ENCODE assay signal across 7 cellular contexts in genomic region chr2:198371902-198372611, GRCh38.
A peak's percentile ranks its signal among the peaks of the same experiment; 100 is the strongest.
DNase-seq lines count a peak whose midpoint lies in the region; ATAC-seq and TF ChIP-seq lines count a peak whose summit lies in the region.

No MANE protein-coding gene starts in this region.

- no peaks in the 10 kb centered on the region for H3K4me1 Mint-ChIP-seq in progenitor cell of endocrine pancreas (ENCODE audit: low read depth)
- H3K4me1 Mint-ChIP-seq in activated T-cell treated with anti-CD3 and anti-CD28 coated beads, Interleukin-2, amount 50 U/mL, for 24 hours (ENCODE audit: low read depth) = peaks cover 9% of the 10 kb centered on the region

- H3K4me3 Mint-ChIP-seq in progenitor cell of endocrine pancreas (ENCODE audit: low read depth) = no peak overlapping the region
- H3K4me3 Mint-ChIP-seq in activated T-cell treated with anti-CD3 and anti-CD28 coated beads, Interleukin-2, amount 50 U/mL, for 24 hours = no peak overlapping the region

- DNase-seq in NCI-H460 (ENCODE audit: extremely low read depth, low read depth) (peak; percentile 13), hepatic stellate cell (ENCODE audit: low spot score) (peak; percentile 12), progenitor cell of endocrine pancreas (ENCODE audit: low spot score, unreplicated experiment) (no peak), UCSD-AML1 (lab: John Stamatoyannopoulos, UW; ENCODE audit: unreplicated experiment) (no peak)
- no peak for DNase-seq in activated T-cell treated with anti-CD3 and anti-CD28 coated beads, Interleukin-2, amount 50 U/mL, for 24 hours

- TF ChIP-seq CTCF in progenitor cell of endocrine pancreas (IDR thresholded peaks at IDR 0.05; ENCODE audit: unreplicated experiment) = no peak

- ATAC-seq in GM18858 (IDR thresholded peaks at IDR 0.05; ENCODE audit: unreplicated experiment) = peak; percentile 91
- peak; percentile 88 for ATAC-seq in HG02623 (IDR thresholded peaks at IDR 0.05; ENCODE audit: unreplicated experiment)

- H3K27me3 Mint-ChIP-seq in progenitor cell of endocrine pancreas = peaks cover 11% of the 10 kb centered on the region
- peaks cover 50% of the 10 kb centered on the region for H3K27me3 Mint-ChIP-seq in activated T-cell treated with anti-CD3 and anti-CD28 coated beads, Interleukin-2, amount 50 U/mL, for 24 hours

- no peaks in the 10 kb centered on the region for H3K9me3 Mint-ChIP-seq in progenitor cell of endocrine pancreas (ENCODE audit: low read depth)
- H3K9me3 Mint-ChIP-seq in activated T-cell treated with anti-CD3 and anti-CD28 coated beads, Interleukin-2, amount 50 U/mL, for 24 hours = no peaks in the 10 kb centered on the region

- H3K36me3 Mint-ChIP-seq in progenitor cell of endocrine pancreas (ENCODE audit: insufficient read depth) = no peaks in the 10 kb centered on the region
- no peaks in the 10 kb centered on the region for H3K36me3 Mint-ChIP-seq in activated T-cell treated with anti-CD3 and anti-CD28 coated beads, Interleukin-2, amount 50 U/mL, for 24 hours (ENCODE audit: low read depth)

- no peak overlapping the region for H3K27ac Mint-ChIP-seq in progenitor cell of endocrine pancreas
- no peak overlapping the region for H3K27ac Mint-ChIP-seq in activated T-cell treated with anti-CD3 and anti-CD28 coated beads, Interleukin-2, amount 50 U/mL, for 24 hours

Comparison
In these comparisons a context has a peak if more than half of its experiments do, and no peak if none do; other contexts are left out.
1. DNase-seq: peak in NCI-H460 (single experiment) and hepatic stellate cell (single experiment); none in progenitor cell of endocrine pancreas (single experiment), activated T-cell treated with anti-CD3 and anti-CD28 coated beads, Interleukin-2, amount 50 U/mL, for 24 hours (single experiment) and UCSD-AML1 (single experiment).